Comparison of ENCODE assay signal across 11 cellular contexts in genomic region chr2:241255542-241256167, GRCh38. TPM values are rescaled to one million over a fixed set of nuclear protein-coding genes. Genes with fewer than 3 reads are reported as not detected.
DNase-seq lines count a peak whose midpoint lies in the region; ATAC-seq, FAIRE-seq and TF ChIP-seq lines count a peak whose summit lies in the region.
"Had no signal": no experiment of that assay in that cellular context is flagged by ENCODE, and none has a peak within 500 bp of the region (broad histone marks: within the 10 kb centered on the region; RNA-seq: fewer than 3 reads in every experiment).

No MANE protein-coding gene starts in this region.

- WGBS in body of pancreas, 2 donors, result 44 to 48% methylated on average over 13 of the region's 13 CpGs
- WGBS in HepG2 (ENCODE audit: low lambda C conversion rate), result 88% methylated on average over 13 of the region's 13 CpGs
- 16 to 37% (median 32%) methylated on average over 13 of the region's 13 CpGs for WGBS in ovary, 3 donors

- no peak overlapping the region for H3K4me2 ChIP-seq in HepG2 (ENCODE audit: low read depth, low read length)
- H3K4me2 ChIP-seq: BLaER1 had no signal

- DNase-seq in body of pancreas (peak in 3 of 4 donors; percentile 39 to 48 (median 47)), HepG2 (ENCODE audit: low spot score) (no peak), ovary (peak in 4 of 5 donors; percentile 44 to 85 (median 63)), ureter (ENCODE audit: low spot score) (peak; percentile 37), foreskin melanocyte (no peak), NCI-H345 (lab: John Stamatoyannopoulos, UW) (no peak), NCI-H1417 (lab: John Stamatoyannopoulos, UW) (no peak)
- DNase-seq: CD8-positive, alpha-beta memory T cell; KBM-7 had no signal

- in situ Hi-C loops in HepG2 (cut with HindIII; ENCODE audit: extremely low pct_ligation_motif_present, low pct_unique_long_range_greater_than_20kb), result no loop called here

- peak; percentile 24 for ATAC-seq in body of pancreas
- ATAC-seq in HepG2, result peak; percentile 7; the same call in 2 of the 3 replicates

- POLR2A ChIA-PET in HepG2 (lab: Yijun Ruan, JAX), result interaction anchor here (1.2 kb wide), 1 partner anchor 59 kb away, joined by 4 read pairs; the partner anchor contains the start of genes HDLBP and SEPTIN2

- H3K9me3 ChIP-seq in body of pancreas (no peaks in the 10 kb centered on the region), HepG2 (ENCODE audit: low read length) (no peaks in the 10 kb centered on the region), ovary (no peaks in the 10 kb centered on the region)
- H3K9me3 ChIP-seq: BLaER1 had no signal

- CTCF ChIA-PET in HepG2 (lab: Yijun Ruan, JAX; ENCODE audit: low intra/inter-chr PET ratio, low total read pairs), result no interaction called here

- H3K4me1 ChIP-seq in body of pancreas (peaks cover 24% of the 10 kb centered on the region), HepG2 (ENCODE audit: insufficient read depth, low read length) (peaks cover 26% of the 10 kb centered on the region), ovary (ENCODE audit: insufficient read depth) (peaks cover 12% of the 10 kb centered on the region)
- H3K4me1 ChIP-seq: BLaER1 had no signal

- H2AFZ ChIP-seq in HepG2 (ENCODE audit: low read length), result no peak overlapping the region

- H3K79me2 ChIP-seq in HepG2 (ENCODE audit: insufficient read depth, low read length), result peaks cover 34% of the 10 kb centered on the region

- BruUV-seq in HepG2 (replicated peaks; lab: Mats Ljungman, UMichigan), result TSS peak; percentile 3

- H3K4me3 ChIP-seq in body of pancreas, result no peak overlapping the region
- no peak overlapping the region for H3K4me3 ChIP-seq in HepG2 (replicated peaks in 1 of 3; ENCODE audit: insufficient read depth in 1 of 3, low read depth in 2 of 3, low read length in 3 of 3)
- H3K4me3 ChIP-seq in ovary, result no peak overlapping the region
- H3K4me3 ChIP-seq: BLaER1 had no signal

- TF ChIP-seq CTCF in body of pancreas (IDR thresholded peaks at IDR 0.05) (no peak), HepG2 (CRISPR knock-in tag; IDR thresholded peaks at IDR 0.05) (no peak), ovary (IDR thresholded peaks at IDR 0.05) (no peak)

- H4K20me1 ChIP-seq in HepG2 (ENCODE audit: insufficient read depth, low read length), result peaks cover 52% of the 10 kb centered on the region

- no peak for FAIRE-seq in HepG2 (lab: Jason Lieb, UNC)

- no peak overlapping the region for H3K9ac ChIP-seq in HepG2 (ENCODE audit: insufficient read depth, low read depth, low read length)
- H3K9ac ChIP-seq: BLaER1 had no signal

- no peaks in the 10 kb centered on the region for H3K27me3 ChIP-seq in body of pancreas
- H3K27me3 ChIP-seq in HepG2 (ENCODE audit: control insufficient read depth in 1 of 2, insufficient read depth in 2 of 2, low read length in 2 of 2), result no peaks in the 10 kb centered on the region
- H3K27me3 ChIP-seq in ovary, result no peaks in the 10 kb centered on the region
- H3K27me3 ChIP-seq: BLaER1 had no signal

- TF ChIP-seq EP300 in HepG2 (IDR thresholded peaks at IDR 0.05; ENCODE audit: low read depth in 2 of 2, low read length in 2 of 2) (no peak), HepG2 (CRISPR knock-in tag; IDR thresholded peaks at IDR 0.05; ENCODE audit: borderline replicate concordance) (no peak), ovary (IDR thresholded peaks at IDR 0.05) (no peak)

- H3K27ac ChIP-seq in body of pancreas (peak overlapping the region; percentile 37 to 64 (median 45)), HepG2 (ENCODE audit: extremely low read length, insufficient read depth, low read length) (peak overlapping the region; percentile 26), ovary (peak overlapping the region in 1 of 2 donors; percentile 11)
- H3K27ac ChIP-seq: BLaER1, RWPE1 had no signal

- TF ChIP-seq RAD21 in HepG2 (CRISPR knock-in tag; IDR thresholded peaks at IDR 0.05), result no peak

- intact Hi-C loops in body of pancreas (cut with DNase I), result no loop called here
- intact Hi-C loops in HepG2 (cut with micrococcal nuclease; ENCODE audit: unreplicated experiment), result no loop called here
- intact Hi-C loops in ovary (cut with DNase I), result no loop called here

- H3K36me3 ChIP-seq in body of pancreas (replicated peaks in 1 of 2; ENCODE audit: insufficient read depth in 1 of 2, low read depth in 2 of 2) (peaks cover 12 to 52% of the 10 kb centered on the region in 2 donors), HepG2 (replicated peaks in 1 of 2; ENCODE audit: control insufficient read depth in 1 of 2, insufficient read depth in 2 of 2, low read length in 2 of 2) (peaks cover 64 to 95% of the 10 kb centered on the region in 2 experiments), ovary (no peaks in the 10 kb centered on the region)

- TF ChIP-seq POLR2A in body of pancreas (IDR thresholded peaks at IDR 0.05) (no peak), HepG2 (IDR thresholded peaks at IDR 0.05; ENCODE audit: insufficient read depth in 1 of 2, low read depth in 2 of 2, low read length in 2 of 2) (no peak), ovary (IDR thresholded peaks at IDR 0.05) (no peak)

TF ChIP-seq in HepG2, 621 proteins besides CTCF, POLR2A, EP300 and RAD21:
- TF ChIP-seq FOXA1 (IDR thresholded peaks at IDR 0.05) (no peak), FOXA1 (CRISPR knock-in tag; IDR thresholded peaks at IDR 0.05) (no peak), ZFP82 (CRISPR knock-in tag; IDR thresholded peaks at IDR 0.05; ENCODE audit: borderline replicate concordance) (no peak), ZNF724P (CRISPR knock-in tag; IDR thresholded peaks at IDR 0.05; ENCODE audit: borderline replicate concordance) (0 out of 2 replicates have a peak, but pooled peaks have one; percentile 29)
- TF ChIP-seq, protein P1, sequence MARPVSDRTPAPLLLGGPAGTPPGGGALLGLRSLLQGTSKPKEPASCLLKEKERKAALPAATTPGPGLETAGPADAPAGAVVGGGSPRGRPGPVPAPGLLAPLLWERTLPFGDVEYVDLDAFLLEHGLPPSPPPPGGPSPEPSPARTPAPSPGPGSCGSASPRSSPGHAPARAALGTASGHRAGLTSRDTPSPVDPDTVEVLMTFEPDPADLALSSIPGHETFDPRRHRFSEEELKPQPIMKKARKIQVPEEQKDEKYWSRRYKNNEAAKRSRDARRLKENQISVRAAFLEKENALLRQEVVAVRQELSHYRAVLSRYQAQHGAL (CRISPR knock-in tag; IDR thresholded peaks at IDR 0.05; ENCODE audit: not compliant biosample characterization), result no peak
- TF ChIP-seq, protein P2, sequence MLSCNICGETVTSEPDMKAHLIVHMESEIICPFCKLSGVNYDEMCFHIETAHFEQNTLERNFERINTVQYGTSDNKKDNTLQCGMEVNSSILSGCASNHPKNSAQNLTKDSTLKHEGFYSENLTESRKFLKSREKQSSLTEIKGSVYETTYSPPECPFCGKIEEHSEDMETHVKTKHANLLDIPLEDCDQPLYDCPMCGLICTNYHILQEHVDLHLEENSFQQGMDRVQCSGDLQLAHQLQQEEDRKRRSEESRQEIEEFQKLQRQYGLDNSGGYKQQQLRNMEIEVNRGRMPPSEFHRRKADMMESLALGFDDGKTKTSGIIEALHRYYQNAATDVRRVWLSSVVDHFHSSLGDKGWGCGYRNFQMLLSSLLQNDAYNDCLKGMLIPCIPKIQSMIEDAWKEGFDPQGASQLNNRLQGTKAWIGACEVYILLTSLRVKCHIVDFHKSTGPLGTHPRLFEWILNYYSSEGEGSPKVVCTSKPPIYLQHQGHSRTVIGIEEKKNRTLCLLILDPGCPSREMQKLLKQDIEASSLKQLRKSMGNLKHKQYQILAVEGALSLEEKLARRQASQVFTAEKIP (CRISPR knock-in tag; IDR thresholded peaks at IDR 0.05; ENCODE audit: borderline replicate concordance), result no peak

RNA-seq across cellular contexts. Expression of gene HDLBP, which starts 59.8 kb away (rescaled TPM):
- total RNA-seq in body of pancreas, result 100 to 1,000 TPM; 501 to 612 TPM
- 707 and 912 TPM in 2 replicates for total RNA-seq in HepG2 (2016; rRNA removed; fragmentation: Illumina TruSeq; extraction: Trizol)
- total RNA-seq in HepG2 (2016; cell fraction: cytosol; rRNA removed; fragmentation: Illumina TruSeq; extraction: Trizol; ENCODE audit: low read depth), result 195 and 216 TPM in 2 replicates
- total RNA-seq in HepG2 (2016; cell fraction: insoluble cytoplasmic fraction; rRNA removed; fragmentation: Illumina TruSeq; extraction: Trizol), result 687 and 831 TPM in 2 replicates
- 620 and 676 TPM in 2 replicates for total RNA-seq in HepG2 (2016; cell fraction: membrane; rRNA removed; fragmentation: Illumina TruSeq; extraction: Trizol)
- total RNA-seq in HepG2 (2016; cell fraction: nucleus; rRNA removed; fragmentation: Illumina TruSeq; extraction: Trizol), result 437 and 494 TPM in 2 replicates
- 434 and 464 TPM in 2 replicates for polyA plus RNA-seq in HepG2 (2011; rRNA removed)
- polyA plus RNA-seq in HepG2 (2011; cell fraction: cytosol; rRNA removed), result 419 and 448 TPM in 2 replicates
- polyA plus RNA-seq in HepG2 (2011; cell fraction: nucleus; rRNA removed), result 618 and 764 TPM in 2 replicates
- 461 and 517 TPM in 2 replicates for polyA plus RNA-seq in HepG2 (2012)
- 179 and 188 TPM in 2 replicates for polyA plus RNA-seq in HepG2 (2016; cell fraction: cytosol; fragmentation: Illumina TruSeq; extraction: Trizol; ENCODE audit: low read depth)
- 695 and 895 TPM in 2 replicates for polyA plus RNA-seq in HepG2 (2016; cell fraction: insoluble cytoplasmic fraction; fragmentation: Illumina TruSeq; extraction: Trizol; ENCODE audit: low read depth)
- polyA plus RNA-seq in HepG2 (2016; cell fraction: membrane; fragmentation: Illumina TruSeq; extraction: Trizol; ENCODE audit: low read depth), result 483 and 563 TPM in 2 replicates
- polyA plus RNA-seq in HepG2 (2016; cell fraction: nucleus; fragmentation: Illumina TruSeq; extraction: Trizol; ENCODE audit: insufficient read depth, low read depth), result 674 and 742 TPM in 2 replicates
- polyA minus RNA-seq in HepG2 (2011; rRNA and poly(A)+ RNA removed; ENCODE audit: low replicate concordance), result 303 and 643 TPM in 2 replicates
- polyA minus RNA-seq in HepG2 (2011; cell fraction: cytosol; rRNA and poly(A)+ RNA removed), result 590 and 596 TPM in 2 replicates
- 603 and 678 TPM in 2 replicates for polyA minus RNA-seq in HepG2 (2011; cell fraction: nucleus; rRNA and poly(A)+ RNA removed)
- 100 to 1,000 TPM; 158 to 424 (median 359) TPM for total RNA-seq in ovary
- polyA plus RNA-seq in ovary, result 100 to 1,000 TPM; 145 to 616 TPM
- total RNA-seq in ureter, result 526 TPM

Comparison
In these comparisons a context has a peak if more than half of its experiments do, and no peak if none do; other contexts are left out.
1. DNase-seq: peak in body of pancreas (3 of 4), ovary (4 of 5) and ureter (single experiment); none in HepG2 (single experiment), foreskin melanocyte (single experiment), NCI-H345 (single experiment) and NCI-H1417 (0 of 3).